In the genomic region with DNA sequence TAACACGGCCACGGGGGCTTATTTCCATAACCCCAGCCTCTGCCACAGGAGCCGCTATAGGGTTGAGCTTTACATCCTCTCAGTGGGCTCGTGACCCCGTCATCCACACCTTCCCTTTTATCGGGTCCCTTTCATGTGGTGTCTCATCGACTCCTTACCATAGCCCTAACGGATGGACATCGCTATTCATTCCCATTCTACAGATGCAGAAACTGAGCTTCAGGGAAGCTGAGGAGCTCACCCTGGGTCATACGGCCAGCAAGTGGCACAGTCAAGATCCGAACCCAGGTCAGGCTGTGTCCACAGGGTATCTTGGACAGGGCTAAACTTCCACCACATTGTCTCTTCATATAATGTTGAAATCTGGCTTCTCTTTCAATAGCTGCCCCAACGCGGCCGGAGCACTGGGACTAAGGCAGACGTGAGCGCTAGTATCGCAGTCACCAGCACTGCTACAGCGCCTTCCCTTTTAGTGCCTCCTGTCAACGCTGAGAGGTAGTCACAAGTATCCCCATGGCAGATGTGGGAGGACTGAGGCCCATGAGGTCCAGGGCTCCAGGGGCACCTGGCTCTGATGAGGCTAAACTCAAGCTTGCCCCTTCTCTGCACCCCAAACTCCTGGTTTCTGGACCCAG, we compare ENCODE assay signal across 28 cellular contexts. TPM values are rescaled to one million over a fixed set of nuclear protein-coding genes. Genes with fewer than 3 reads are reported as not detected.
DNase-seq lines count a peak whose midpoint lies in the region; ATAC-seq, FAIRE-seq and TF ChIP-seq lines count a peak whose summit lies in the region.
"Had no signal": no experiment of that assay in that cellular context is flagged by ENCODE, and none has a peak within 500 bp of the region (broad histone marks: within the 10 kb centered on the region; RNA-seq: fewer than 3 reads in every experiment).

No MANE protein-coding gene starts in this region.

- H3K4me1 ChIP-seq in DND-41 (ENCODE audit: insufficient read depth, low read length) (peaks cover 6% of the 10 kb centered on the region; the same call in 1 of the 2 replicates), mucosa of descending colon (ENCODE audit: low read depth) (peaks cover 14% of the 10 kb centered on the region)
- H3K4me1 ChIP-seq: breast epithelium, HAP-1 had no signal

- TF ChIP-seq CTCF in DND-41 (IDR thresholded peaks at IDR 0.05; ENCODE audit: borderline replicate concordance, extremely low read depth, low read length, poor library complexity, severe bottlenecking): no peak
- TF ChIP-seq CTCF in mucosa of descending colon (IDR thresholded peaks at IDR 0.05): no peak

- POLR2A ChIA-PET in activated CD4-positive, alpha-beta T cell treated with anti-CD3 and anti-CD28 coated beads, Interleukin-2, amount 10 ng/mL, durations not matched to agents 7 days and 5 days (lab: Charles Lee): interaction anchor here (1.3 kb wide), 1 partner anchor 20 kb away, joined by 6 read pairs; no protein-coding TSS in a partner anchor

- H3K36me3 Mint-ChIP-seq in activated CD4-positive, alpha-beta T cell treated with anti-CD3 and anti-CD28 coated beads, Interleukin-2, amount 10 ng/mL, durations not matched to agents 7 days and 5 days (ENCODE audit: low read depth): peaks cover 9% of the 10 kb centered on the region
- no peaks in the 10 kb centered on the region for H3K36me3 Mint-ChIP-seq in activated T-helper 2 cell treated with anti-CD3 and anti-CD28 coated beads, Interferon-gamma antibody, Interleukin-2, Interleukin-4, amounts not matched to agents 10 μg/mL and 5 μg/mL and 100 μg/mL, durations not matched to agents 14 hours and 24 hours and 36 hours (ENCODE audit: low read depth)
- H3K36me3 Mint-ChIP-seq: naive thymus-derived CD8-positive, alpha-beta T cell had no signal

- no peak for TF ChIP-seq POLR2A in H54 (IDR thresholded peaks at IDR 0.05; ENCODE audit: low read depth, low read length)

- H3K4me3 Mint-ChIP-seq in activated CD4-positive, alpha-beta T cell treated with anti-CD3 and anti-CD28 coated beads, Interleukin-2, amount 10 ng/mL, durations not matched to agents 7 days and 5 days: no peak overlapping the region
- H3K4me3 Mint-ChIP-seq in activated T-helper 2 cell treated with anti-CD3 and anti-CD28 coated beads, Interferon-gamma antibody, Interleukin-2, Interleukin-4, amounts not matched to agents 10 μg/mL and 5 μg/mL and 100 μg/mL, durations not matched to agents 14 hours and 24 hours and 36 hours (ENCODE audit: low read depth): no peak overlapping the region
- H3K4me3 Mint-ChIP-seq: naive thymus-derived CD8-positive, alpha-beta T cell; WTC11 had no signal

- peaks cover 46% of the 10 kb centered on the region for H3K4me1 Mint-ChIP-seq in activated CD4-positive, alpha-beta T cell treated with anti-CD3 and anti-CD28 coated beads, Interleukin-2, amount 10 ng/mL, durations not matched to agents 7 days and 5 days
- peaks cover 49% of the 10 kb centered on the region for H3K4me1 Mint-ChIP-seq in activated T-helper 2 cell treated with anti-CD3 and anti-CD28 coated beads, Interferon-gamma antibody, Interleukin-2, Interleukin-4, amounts not matched to agents 10 μg/mL and 5 μg/mL and 100 μg/mL, durations not matched to agents 14 hours and 24 hours and 36 hours (ENCODE audit: low read depth)

- H3K9me3 ChIP-seq in DND-41 (ENCODE audit: insufficient read depth, low read length, severe bottlenecking): peaks cover 5% of the 10 kb centered on the region
- peaks cover 6% of the 10 kb centered on the region for H3K9me3 ChIP-seq in mucosa of descending colon
- H3K9me3 ChIP-seq: HAP-1, pancreas, SK-N-SH, upper lobe of right lung had no signal

- no peaks in the 10 kb centered on the region for H3K36me3 ChIP-seq in DND-41 (ENCODE audit: insufficient read depth, low read length)
- H3K36me3 ChIP-seq in mucosa of descending colon (ENCODE audit: low read depth): no peaks in the 10 kb centered on the region
- H3K36me3 ChIP-seq: BE2C, breast epithelium, gastroesophageal sphincter, HAP-1, MG63, pancreas, right atrium auricular region, upper lobe of right lung had no signal

- no peak; the same call in 2 of the 3 replicates for ATAC-seq in DND-41 (ENCODE audit: insufficient read depth, low read depth)
- peak; percentile 26 for ATAC-seq in mucosa of descending colon
- no peak for ATAC-seq in GM19467 (IDR thresholded peaks at IDR 0.05; ENCODE audit: unreplicated experiment)
- ATAC-seq: naive thymus-derived CD8-positive, alpha-beta T cell had no signal

- peak overlapping the region; percentile 37 for H3K27ac Mint-ChIP-seq in activated CD4-positive, alpha-beta T cell treated with anti-CD3 and anti-CD28 coated beads, Interleukin-2, amount 10 ng/mL, durations not matched to agents 7 days and 5 days
- H3K27ac Mint-ChIP-seq in activated T-helper 2 cell treated with anti-CD3 and anti-CD28 coated beads, Interferon-gamma antibody, Interleukin-2, Interleukin-4, amounts not matched to agents 10 μg/mL and 5 μg/mL and 100 μg/mL, durations not matched to agents 14 hours and 24 hours and 36 hours: peak overlapping the region; percentile 6
- H3K27ac Mint-ChIP-seq: IgD-negative memory B cell, WTC11 had no signal

- intact Hi-C loops in activated T-helper 2 cell treated with anti-CD3 and anti-CD28 coated beads, Interferon-gamma antibody, Interleukin-2, Interleukin-4, amounts not matched to agents 10 μg/mL and 5 μg/mL and 100 μg/mL, durations not matched to agents 14 hours and 24 hours and 36 hours (cut with micrococcal nuclease): no loop called here
- intact Hi-C loops in mucosa of descending colon (cut with DNase I, micrococcal nuclease): no loop called here

- no peaks in the 10 kb centered on the region for H3K27me3 Mint-ChIP-seq in activated CD4-positive, alpha-beta T cell treated with anti-CD3 and anti-CD28 coated beads, Interleukin-2, amount 10 ng/mL, durations not matched to agents 7 days and 5 days
- H3K27me3 Mint-ChIP-seq in activated T-helper 2 cell treated with anti-CD3 and anti-CD28 coated beads, Interferon-gamma antibody, Interleukin-2, Interleukin-4, amounts not matched to agents 10 μg/mL and 5 μg/mL and 100 μg/mL, durations not matched to agents 14 hours and 24 hours and 36 hours (ENCODE audit: low read depth): no peaks in the 10 kb centered on the region
- H3K27me3 Mint-ChIP-seq: naive thymus-derived CD8-positive, alpha-beta T cell had no signal

- H3K79me2 ChIP-seq in DND-41 (ENCODE audit: insufficient read depth, low read length): no peaks in the 10 kb centered on the region

- peaks cover 11% of the 10 kb centered on the region for H3K9me3 Mint-ChIP-seq in activated CD4-positive, alpha-beta T cell treated with anti-CD3 and anti-CD28 coated beads, Interleukin-2, amount 10 ng/mL, durations not matched to agents 7 days and 5 days
- peaks cover 6% of the 10 kb centered on the region for H3K9me3 Mint-ChIP-seq in activated T-helper 2 cell treated with anti-CD3 and anti-CD28 coated beads, Interferon-gamma antibody, Interleukin-2, Interleukin-4, amounts not matched to agents 10 μg/mL and 5 μg/mL and 100 μg/mL, durations not matched to agents 14 hours and 24 hours and 36 hours
- H3K9me3 Mint-ChIP-seq: IgD-negative memory B cell; naive thymus-derived CD8-positive, alpha-beta T cell had no signal

- DNase-seq in activated CD4-positive, alpha-beta T cell treated with anti-CD3 and anti-CD28 coated beads, Interleukin-2, amount 10 ng/mL, durations not matched to agents 7 days and 5 days: no peak
- DNase-seq in activated CD4-positive, alpha-beta T cell treated with anti-CD3 and anti-CD28 coated beads, Interleukin-2, amount 50 U/mL, for 1 hour: no peak
- DNase-seq in DND-41 (no peak), mucosa of descending colon (no peak), H54 (ENCODE audit: insufficient read length, low spot score) (no peak), NCI-H2107 (lab: John Stamatoyannopoulos, UW) (no peak)
- DNase-seq in activated T-helper 2 cell treated with anti-CD3 and anti-CD28 coated beads, Interferon-gamma antibody, Interleukin-2, Interleukin-4, amounts not matched to agents 10 μg/mL and 5 μg/mL and 100 μg/mL, durations not matched to agents 14 hours and 24 hours and 36 hours (ENCODE audit: low spot score): no peak
- DNase-seq: BE2C; kidney; naive thymus-derived CD8-positive, alpha-beta T cell; NCI-H146; NCI-H524 treated with DMSO at 0.1 percent for 48 hours; RPMI8226; SK-N-SH; stimulated activated CD4-positive, alpha-beta T cell treated with anti-CD3 and anti-CD28 coated beads, Interleukin-12 subunit alpha, Interleukin-12 subunit beta, amount 100 ng/mL, for 4 hours; T-helper 9 cell; upper lobe of right lung had no signal

- H2AFZ ChIP-seq in DND-41 (ENCODE audit: low read depth, low read length): no peak overlapping the region

- peak overlapping the region; percentile 8; the same call in 1 of the 2 replicates for H3K27ac ChIP-seq in DND-41 (ENCODE audit: low read length)
- H3K27ac ChIP-seq: gastroesophageal sphincter, pancreas, right atrium auricular region, upper lobe of right lung had no signal

- H3K4me3 ChIP-seq in DND-41 (ENCODE audit: low read depth in 1 of 2, low read length in 2 of 2) (no peak overlapping the region), mucosa of descending colon (no peak overlapping the region)
- H3K4me3 ChIP-seq: breast epithelium, gastroesophageal sphincter, HAP-1, MG63, pancreas, right atrium auricular region, upper lobe of right lung had no signal

- no peaks in the 10 kb centered on the region for H4K20me1 ChIP-seq in DND-41 (ENCODE audit: insufficient read depth, low read length)

- H3K27me3 ChIP-seq in DND-41 (ENCODE audit: insufficient read depth, low read length, poor library complexity): no peaks in the 10 kb centered on the region
- H3K27me3 ChIP-seq: BE2C, breast epithelium, gastroesophageal sphincter, MG63, pancreas, right atrium auricular region, upper lobe of right lung had no signal

- CTCF ChIA-PET in activated CD4-positive, alpha-beta T cell treated with anti-CD3 and anti-CD28 coated beads, Interleukin-2, amount 10 ng/mL, durations not matched to agents 7 days and 5 days (lab: Charles Lee): interaction anchor here (0.6 to 3.2 kb wide), 12 partner anchors 9 to 105 kb away, joined by 3 to 14 read pairs (median 4); partner anchors contain the start of gene SOCS1

- FAIRE-seq in H54 (lab: Jason Lieb, UNC): no peak
- FAIRE-seq: colon, GM18507, kidney, pancreas had no signal

- no peak overlapping the region for H3K4me2 ChIP-seq in DND-41 (ENCODE audit: insufficient read depth, low read length)
- H3K4me2 ChIP-seq: SK-N-SH had no signal

- H3K9ac ChIP-seq in DND-41 (ENCODE audit: low read depth, low read length): no peak overlapping the region
- H3K9ac ChIP-seq: SK-N-SH had no signal

RNA-seq across cellular contexts. Expression of gene SOCS1, which starts 50.8 kb away (rescaled TPM):
- total RNA-seq in activated CD4-positive, alpha-beta T cell treated with anti-CD3 and anti-CD28 coated beads, Interleukin-2, amount 10 ng/mL, durations not matched to agents 7 days and 5 days: 100 to 1,000 TPM; 127 to 133 TPM
- total RNA-seq in activated T-helper 2 cell treated with anti-CD3 and anti-CD28 coated beads, Interferon-gamma antibody, Interleukin-2, Interleukin-4, amounts not matched to agents 10 μg/mL and 5 μg/mL and 100 μg/mL, durations not matched to agents 14 hours and 24 hours and 36 hours: 217 and 219 TPM in 2 replicates
- total RNA-seq in mucosa of descending colon: 1 to 10 TPM; 4.0 to 6.5 (median 4.1) TPM

Comparison
In these comparisons a context has a peak if more than half of its experiments do, and no peak if none do; other contexts are left out.
1. RNA of gene SOCS1, which starts 50.8 kb away (total RNA-seq): 217 to 219 TPM in activated T-helper 2 cell treated with anti-CD3 and anti-CD28 coated beads, Interferon-gamma antibody, Interleukin-2, Interleukin-4, amounts not matched to agents 10 μg/mL and 5 μg/mL and 100 μg/mL, durations not matched to agents 14 hours and 24 hours and 36 hours and 127 to 133 TPM in activated CD4-positive, alpha-beta T cell treated with anti-CD3 and anti-CD28 coated beads, Interleukin-2, amount 10 ng/mL, durations not matched to agents 7 days and 5 days; 4.0 to 6.5 TPM in mucosa of descending colon; every median in the first group is over 10 times any median in the second.